ENCODE assay signal across 1 cellular context in genomic region chr1:45615885-45616284, GRCh38.
TF ChIP-seq lines count a peak whose summit lies in the region.

No MANE protein-coding gene starts in this region.

TF ChIP-seq in GM23338, 12 proteins besides CTCF, POLR2A, EP300 and RAD21 (continued from another document):
- TF ChIP-seq ZNF462 (CRISPR knock-in tag; IDR thresholded peaks at IDR 0.05), result no peak
- no peak for TF ChIP-seq ETS1 (IDR thresholded peaks at IDR 0.05)
- TF ChIP-seq STAT1 (IDR thresholded peaks at IDR 0.05; ENCODE audit: unreplicated experiment), result no peak
